In genomic region chr2:144320491-144320890, GRCh38 we compare ENCODE assay signal across 8 cellular contexts.
DNase-seq lines count a peak whose midpoint lies in the region; ATAC-seq and TF ChIP-seq lines count a peak whose summit lies in the region.

No MANE protein-coding gene starts in this region.

- peaks cover 40% of the 10 kb centered on the region for H3K4me1 Mint-ChIP-seq in activated CD4-positive, alpha-beta T cell treated with anti-CD3 and anti-CD28 coated beads, Interleukin-2, amount 10 ng/mL, durations not matched to agents 24 days and 14 days
- H3K4me1 Mint-ChIP-seq in GM23338: 0 out of 3 replicates have a peak, but pooled peaks cover 3% of the 10 kb centered on the region

- DNase-seq in DMS53 (lab: John Stamatoyannopoulos, UW) (peak; percentile 4), DMS53 treated with DMSO at 0.1 percent for 48 hours (lab: John Stamatoyannopoulos, UW; ENCODE audit: unreplicated experiment) (no peak), fibroblast of mammary gland (ENCODE audit: low read depth) (peak; percentile 63), midbrain (lab: John Stamatoyannopoulos, UW) (no peak), GOT3 (lab: John Stamatoyannopoulos, UW) (no peak), GM23338 (ENCODE audit: low spot score) (no peak)
- peak; percentile 74 for DNase-seq in activated CD4-positive, alpha-beta T cell treated with anti-CD3 and anti-CD28 coated beads, Interleukin-2, amount 10 ng/mL, durations not matched to agents 24 days and 14 days
- peak; percentile 44 for DNase-seq in stimulated activated CD8-positive, alpha-beta memory T cell treated with anti-CD3 and anti-CD28 coated beads, Interleukin-4, amount 100 ng/mL, for 24 hours (ENCODE audit: low read depth)

- no peaks in the 10 kb centered on the region for H3K27me3 ChIP-seq in GM23338 (ENCODE audit: insufficient read depth)

- no peaks in the 10 kb centered on the region for H3K9me2 ChIP-seq in GM23338 (ENCODE audit: insufficient read depth)

- no peaks in the 10 kb centered on the region for H3K27me3 Mint-ChIP-seq in activated CD4-positive, alpha-beta T cell treated with anti-CD3 and anti-CD28 coated beads, Interleukin-2, amount 10 ng/mL, durations not matched to agents 24 days and 14 days
- H3K27me3 Mint-ChIP-seq in GM23338 (ENCODE audit: insufficient read depth, low read depth, poor library complexity): no peaks in the 10 kb centered on the region

- peak overlapping the region; percentile 12 for H3K27ac Mint-ChIP-seq in activated CD4-positive, alpha-beta T cell treated with anti-CD3 and anti-CD28 coated beads, Interleukin-2, amount 10 ng/mL, durations not matched to agents 24 days and 14 days
- no peak overlapping the region for H3K27ac Mint-ChIP-seq in GM23338

- H3K4me1 ChIP-seq in GM23338 (ENCODE audit: insufficient read depth): no peaks in the 10 kb centered on the region; the same call in 1 of the 2 replicates

- no peaks in the 10 kb centered on the region for H3K36me3 ChIP-seq in GM23338 (ENCODE audit: insufficient read depth)

- TF ChIP-seq CTCF in fibroblast of mammary gland (conservative IDR thresholded peaks at IDR 0.05; ENCODE audit: control insufficient read depth, insufficient read depth, low read depth, low read length): no peak
- no peak for TF ChIP-seq CTCF in GM23338 (conservative IDR thresholded peaks at IDR 0.05; ENCODE audit: low read depth in 2 of 2)

- H3F3A ChIP-seq in GM23338 (replicated peaks; ENCODE audit: low read depth): no peaks in the 10 kb centered on the region

- H3K27ac ChIP-seq in GM23338 (ENCODE audit: low read depth): no peak overlapping the region

- H3K4me3 Mint-ChIP-seq in activated CD4-positive, alpha-beta T cell treated with anti-CD3 and anti-CD28 coated beads, Interleukin-2, amount 10 ng/mL, durations not matched to agents 24 days and 14 days: peak overlapping the region; percentile 50
- H3K4me3 Mint-ChIP-seq in GM23338: no peak overlapping the region

- intact Hi-C loops in activated CD4-positive, alpha-beta T cell treated with anti-CD3 and anti-CD28 coated beads, Interleukin-2, amount 10 ng/mL, durations not matched to agents 24 days and 14 days (cut with micrococcal nuclease): loop anchor here (5.0 to 10.0 kb wide), 3 partner anchors 63 to 386 kb away; no protein-coding TSS in a partner anchor

- no peak for ATAC-seq in GM23338

- H3K4me3 ChIP-seq in fibroblast of mammary gland (ENCODE audit: control insufficient read depth, low read depth, low read length) (no peak overlapping the region), GM23338 (no peak overlapping the region)

- H2AFZ ChIP-seq in GM23338: no peak overlapping the region

- peaks cover 19% of the 10 kb centered on the region for H3K9me3 Mint-ChIP-seq in activated CD4-positive, alpha-beta T cell treated with anti-CD3 and anti-CD28 coated beads, Interleukin-2, amount 10 ng/mL, durations not matched to agents 24 days and 14 days
- no peaks in the 10 kb centered on the region; the same call in 2 of the 3 replicates for H3K9me3 Mint-ChIP-seq in GM23338

- H3K79me2 ChIP-seq in GM23338 (replicated peaks; ENCODE audit: insufficient read depth): peaks cover 30% of the 10 kb centered on the region

- no peaks in the 10 kb centered on the region for H4K20me1 ChIP-seq in GM23338 (replicated peaks; ENCODE audit: insufficient read depth)

- H3K4me2 ChIP-seq in GM23338: no peak overlapping the region

- peaks cover 25% of the 10 kb centered on the region for H3K36me3 Mint-ChIP-seq in activated CD4-positive, alpha-beta T cell treated with anti-CD3 and anti-CD28 coated beads, Interleukin-2, amount 10 ng/mL, durations not matched to agents 24 days and 14 days (ENCODE audit: low read depth)
- no peaks in the 10 kb centered on the region; the same call in 2 of the 3 replicates for H3K36me3 Mint-ChIP-seq in GM23338 (ENCODE audit: low read depth)

TF ChIP-seq in GM23338, 12 proteins besides CTCF, POLR2A, EP300 and RAD21:
- TF ChIP-seq CREB1 (CRISPR knock-in tag; IDR thresholded peaks at IDR 0.05; ENCODE audit: low read depth): no peak
- no peak for TF ChIP-seq REST (IDR thresholded peaks at IDR 0.05; ENCODE audit: unreplicated experiment)
- TF ChIP-seq NANOG (IDR thresholded peaks at IDR 0.05; ENCODE audit: borderline replicate concordance): no peak
- TF ChIP-seq ZNF114 (CRISPR knock-in tag; IDR thresholded peaks at IDR 0.05): no peak

Comparison
In these comparisons a context has a peak if more than half of its experiments do, and no peak if none do; other contexts are left out.
1. DNase-seq: peak in DMS53 (single experiment), activated CD4-positive, alpha-beta T cell treated with anti-CD3 and anti-CD28 coated beads, Interleukin-2, amount 10 ng/mL, durations not matched to agents 24 days and 14 days (single experiment), fibroblast of mammary gland (single experiment) and stimulated activated CD8-positive, alpha-beta memory T cell treated with anti-CD3 and anti-CD28 coated beads, Interleukin-4, amount 100 ng/mL, for 24 hours (single experiment); none in DMS53 treated with DMSO at 0.1 percent for 48 hours (single experiment), midbrain (single experiment), GOT3 (single experiment) and GM23338 (single experiment).